In genomic region chr3:152914743-152915142, GRCh38 we compare ENCODE assay signal across 4 cellular contexts.
DNase-seq lines count a peak whose midpoint lies in the region; ATAC-seq, FAIRE-seq and TF ChIP-seq lines count a peak whose summit lies in the region.
"Not testable (repeated sequence)": the region's sequence is repeated elsewhere in the genome, so short reads cannot be mapped to it uniquely, and the experiment has no call there.

No MANE protein-coding gene starts in this region.

- H3K36me3 Mint-ChIP-seq in T-helper 17 cell (ENCODE audit: low read depth); MCF 10A (ENCODE audit: insufficient read depth, unreplicated experiment): not testable (repeated sequence)

- peak overlapping the region; percentile 5 for H3K4me3 Mint-ChIP-seq in T-helper 17 cell
- H3K4me3 Mint-ChIP-seq in MCF 10A (ENCODE audit: unreplicated experiment), result not testable (repeated sequence)

- not testable (repeated sequence) for H3K4me1 Mint-ChIP-seq in T-helper 17 cell; MCF 10A (ENCODE audit: insufficient read depth, unreplicated experiment)

- intact Hi-C loops in K562 (cut with micrococcal nuclease), result loop anchor here (5.0 kb wide), 1 partner anchor 77 kb away; the partner anchor contains the start of gene P2RY1
- intact Hi-C loops in MCF 10A (cut with micrococcal nuclease); HepG2 (cut with micrococcal nuclease; ENCODE audit: unreplicated experiment): not testable (repeated sequence)

- not testable (repeated sequence) for H2AFZ ChIP-seq in K562 (ENCODE audit: low read depth, low read length); HepG2 (ENCODE audit: low read length)

- not testable (repeated sequence) for H3K27ac Mint-ChIP-seq in T-helper 17 cell
- H3K27ac Mint-ChIP-seq in MCF 10A (ENCODE audit: low read depth, unreplicated experiment), result peak overlapping the region; percentile 18

- not testable (repeated sequence) for TF ChIP-seq POLR2A in K562 (conservative IDR thresholded peaks at IDR 0.05); HepG2 (IDR thresholded peaks at IDR 0.05; ENCODE audit: insufficient read depth in 1 of 2, low read depth in 2 of 2, low read length in 2 of 2)

- not testable (repeated sequence) for BruUV-seq in K562 (replicated peaks; lab: Mats Ljungman, UMichigan); MCF 10A (replicated peaks; lab: Mats Ljungman, UMichigan); HepG2 (replicated peaks; lab: Mats Ljungman, UMichigan)

- not testable (repeated sequence) for H3K27me3 ChIP-seq in K562 (ENCODE audit: control insufficient read depth in 2 of 2, insufficient read depth in 2 of 2, low read length in 2 of 2); HepG2 (ENCODE audit: control insufficient read depth in 1 of 2, insufficient read depth in 2 of 2, low read length in 2 of 2)

- in situ Hi-C loops in K562 (cut with MboI); HepG2 (cut with HindIII; ENCODE audit: extremely low pct_ligation_motif_present, low pct_unique_long_range_greater_than_20kb): not testable (repeated sequence)

- POLR2A ChIA-PET in K562 (lab: Yijun Ruan, JAX); MCF 10A (lab: Yijun Ruan, JAX); HepG2 (lab: Yijun Ruan, JAX): not testable (repeated sequence)

- H4K20me1 ChIP-seq in K562 (replicated peaks; ENCODE audit: control insufficient read depth, insufficient read depth, low read length); HepG2 (ENCODE audit: insufficient read depth, low read length): not testable (repeated sequence)

- TF ChIP-seq CTCF in K562 (IDR thresholded peaks at IDR 0.05 in 2 of 3, conservative IDR thresholded peaks at IDR 0.05 in 1 of 3; ENCODE audit: insufficient read depth in 2 of 3, low read depth in 1 of 3, low read length in 3 of 3); MCF 10A (IDR thresholded peaks at IDR 0.05; ENCODE audit: unreplicated experiment); HepG2 (CRISPR knock-in tag; IDR thresholded peaks at IDR 0.05): not testable (repeated sequence)

- H3K4me3 ChIP-seq in K562; HepG2 (replicated peaks in 1 of 3; ENCODE audit: insufficient read depth in 1 of 3, low read depth in 2 of 3, low read length in 3 of 3): not testable (repeated sequence)

- H3K9ac ChIP-seq in K562 (ENCODE audit: insufficient read depth in 1 of 2, low read depth in 2 of 2, low read length in 2 of 2); HepG2 (ENCODE audit: insufficient read depth, low read depth, low read length): not testable (repeated sequence)

- not testable (repeated sequence) for H3K9me3 Mint-ChIP-seq in MCF 10A (ENCODE audit: unreplicated experiment)

- not testable (repeated sequence) for TF ChIP-seq EP300 in K562 (IDR thresholded peaks at IDR 0.05; ENCODE audit: low read length); HepG2 (IDR thresholded peaks at IDR 0.05; ENCODE audit: low read depth in 2 of 2, low read length in 2 of 2); HepG2 (CRISPR knock-in tag; IDR thresholded peaks at IDR 0.05; ENCODE audit: borderline replicate concordance)

- 71% methylated on average over 7 of the region's 8 CpGs for WGBS in K562 (ENCODE audit: insufficient coverage, low coverage, missing lambda C conversion rate)
- 22% methylated on average over 8 of the region's 8 CpGs for WGBS in HepG2 (ENCODE audit: low lambda C conversion rate)

- H3K27me3 Mint-ChIP-seq in T-helper 17 cell; MCF 10A (ENCODE audit: insufficient read depth, unreplicated experiment): not testable (repeated sequence)

- FAIRE-seq in K562 (lab: Jason Lieb, UNC); HepG2 (lab: Jason Lieb, UNC): not testable (repeated sequence)

- H3K36me3 ChIP-seq in K562 (ENCODE audit: control insufficient read depth, insufficient read depth, low read length); HepG2 (replicated peaks in 1 of 2; ENCODE audit: control insufficient read depth in 1 of 2, insufficient read depth in 2 of 2, low read length in 2 of 2): not testable (repeated sequence)

- H3K4me1 ChIP-seq in K562 (replicated peaks in 1 of 2; ENCODE audit: control insufficient read depth in 2 of 2, insufficient read depth in 2 of 2, low read length in 2 of 2); HepG2 (ENCODE audit: insufficient read depth, low read length): not testable (repeated sequence)

- not testable (repeated sequence) for H3K79me2 ChIP-seq in K562 (ENCODE audit: control insufficient read depth, insufficient read depth, low read length); HepG2 (ENCODE audit: insufficient read depth, low read length)

- not testable (repeated sequence) for H3K4me2 ChIP-seq in K562 (ENCODE audit: insufficient read depth, low read length); HepG2 (ENCODE audit: low read depth, low read length)

- TF ChIP-seq RAD21 in K562 (CRISPR knock-in tag; conservative IDR thresholded peaks at IDR 0.05 in 1 of 2, IDR thresholded peaks at IDR 0.05 in 1 of 2); HepG2 (CRISPR knock-in tag; IDR thresholded peaks at IDR 0.05): not testable (repeated sequence)

- DNase-seq in T-helper 17 cell; K562 (ENCODE audit: extremely low read depth in 1 of 4, low spot score in 3 of 4); MCF 10A (ENCODE audit: unreplicated experiment); HepG2 (ENCODE audit: low spot score): not testable (repeated sequence)

- H3K9me1 ChIP-seq in K562 (ENCODE audit: control insufficient read depth, insufficient read depth, low read length), result not testable (repeated sequence)

- CTCF ChIA-PET in K562 (lab: Yijun Ruan, JAX; ENCODE audit: low intra/inter-chr PET ratio); HepG2 (lab: Yijun Ruan, JAX; ENCODE audit: low intra/inter-chr PET ratio, low total read pairs): not testable (repeated sequence)
- CTCF ChIA-PET in MCF 10A (lab: Yijun Ruan, JAX), result interaction anchor here (0.5 kb wide), 1 partner anchor 658 kb away, joined by 3 read pairs; no protein-coding TSS in a partner anchor

- H3K27ac ChIP-seq in K562 (ENCODE audit: extremely low read depth, low read depth, low read length); HepG2 (ENCODE audit: extremely low read length, insufficient read depth, low read length): not testable (repeated sequence)

- not testable (repeated sequence) for ATAC-seq in T-helper 17 cell, K562, HepG2

- not testable (repeated sequence) for H3K9me3 ChIP-seq in T-helper 17 cell (ENCODE audit: control insufficient read depth, low read length, poor library complexity, severe bottlenecking); K562 (replicated peaks; ENCODE audit: control insufficient read depth, insufficient read depth, low read depth, low read length); HepG2 (ENCODE audit: low read length)

TF ChIP-seq in K562, 482 proteins besides CTCF, POLR2A, EP300 and RAD21:
- TF ChIP-seq C11orf30 (IDR thresholded peaks at IDR 0.05; ENCODE audit: low read depth), result peak; percentile 36; the same call in 1 of the 2 replicates
- peak; percentile 63 for TF ChIP-seq ZNF316 (IDR thresholded peaks at IDR 0.05)

TF ChIP-seq in HepG2, 621 proteins besides CTCF, POLR2A, EP300 and RAD21:
- TF ChIP-seq MAFK (conservative IDR thresholded peaks at IDR 0.05 in 1 of 2, IDR thresholded peaks at IDR 0.05 in 1 of 2; ENCODE audit: low read length in 2 of 2), result peak; percentile 27 to 62; a peak in 3 of 4 replicates
- peak; percentile 49; the same call in 1 of the 2 replicates for TF ChIP-seq MAFF (IDR thresholded peaks at IDR 0.05; ENCODE audit: low read depth, low read length)
